In the genomic region with DNA sequence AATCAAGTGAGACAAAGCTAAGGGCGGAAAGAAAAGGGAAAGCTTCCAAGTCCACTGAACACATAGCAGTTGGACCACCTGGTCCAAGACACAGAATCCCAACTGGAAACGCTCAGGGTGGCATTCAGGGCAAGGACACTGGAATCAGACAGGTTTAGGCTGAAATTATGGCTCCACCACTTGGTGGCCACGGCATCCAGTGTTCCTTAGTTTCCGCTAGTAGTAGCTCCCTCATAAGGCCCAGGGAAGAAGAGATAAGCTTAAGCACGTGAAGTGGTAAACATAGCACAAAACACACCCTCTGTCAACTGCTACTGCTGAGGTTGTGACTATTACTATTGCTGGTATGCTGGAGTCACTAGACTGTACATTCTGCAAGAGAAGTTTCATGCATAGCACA, we compare ENCODE assay signal across 17 cellular contexts.
A peak's percentile ranks its signal among the peaks of the same experiment; 100 is the strongest.
DNase-seq lines count a peak whose midpoint lies in the region; ATAC-seq and TF ChIP-seq lines count a peak whose summit lies in the region.
"Had no signal": no experiment of that assay in that cellular context is flagged by ENCODE, and none has a peak within 500 bp of the region (broad histone marks: within the 10 kb centered on the region; RNA-seq: fewer than 3 reads in every experiment).

No MANE protein-coding gene starts in this region.

- no peak overlapping the region for H4K8ac ChIP-seq in mesenchymal stem cell (ENCODE audit: low read length)

- H3K23ac ChIP-seq in mesenchymal stem cell (ENCODE audit: low read length in 2 of 2): no peak overlapping the region

- H3K9me3 ChIP-seq in HCT116 (ENCODE audit: control insufficient read depth in 1 of 2, insufficient read depth in 1 of 2, low read depth in 1 of 2, low read length in 2 of 2): no peaks in the 10 kb centered on the region
- H3K9me3 ChIP-seq in mesenchymal stem cell (ENCODE audit: control insufficient read depth, low read length): no peaks in the 10 kb centered on the region
- H3K9me3 ChIP-seq: BE2C had no signal

- 89% methylated on average over 5 of the region's 5 CpGs for WGBS in mesenchymal stem cell

- no peak for TF ChIP-seq POLR2A in HCT116 (IDR thresholded peaks at IDR 0.05; ENCODE audit: borderline replicate concordance, extremely low read depth, insufficient read depth, insufficient read length)

- no peaks in the 10 kb centered on the region for H4K20me1 ChIP-seq in HCT116 (ENCODE audit: insufficient read depth)

- POLR2A ChIA-PET in HCT116 (lab: Charles Lee): no interaction called here

- no peak overlapping the region for H2BK5ac ChIP-seq in mesenchymal stem cell (ENCODE audit: low read depth, low read length, poor library complexity, severe bottlenecking)

- no peak for DNase-seq in HCT116 (ENCODE audit: low read depth, low spot score)
- peak; percentile 19 for DNase-seq in NCI-H69 (lab: John Stamatoyannopoulos, UW)
- DNase-seq in cerebellar cortex (ENCODE audit: low spot score): peak; percentile 26
- DNase-seq in mesenchymal stem cell: no peak
- DNase-seq in superior temporal gyrus (ENCODE audit: extremely low spot score): no peak
- DNase-seq in stimulated activated CD4-positive, alpha-beta T cell treated with anti-CD3 and anti-CD28 coated beads, Interleukin-2, amount 100 ng/mL, for 24 hours: no peak
- DNase-seq: BE2C; CD8-positive, alpha-beta T cell; DND-41; GDM1; HCEC 1CT; KBM-7; NCI-H1092; NCI-H345; Right ventricle myocardium superior had no signal

- H3K14ac ChIP-seq in mesenchymal stem cell (ENCODE audit: low read length in 2 of 2): no peak overlapping the region

- peak; percentile 35; the same call in 1 of the 2 replicates for TF ChIP-seq RAD21 in HCT116 (IDR thresholded peaks at IDR 0.05; ENCODE audit: low read depth)

- H2BK120ac ChIP-seq in mesenchymal stem cell (ENCODE audit: low read depth, low read length): no peak overlapping the region

- CTCF ChIA-PET in HCT116 (lab: Charles Lee): interaction anchor here (0.7 to 1.2 kb wide), 3 partner anchors 13 to 574 kb away, joined by 3 to 9 read pairs (median 4); no protein-coding TSS in a partner anchor

- no TSS peak for BruUV-seq in HCT116 (replicated peaks; lab: Mats Ljungman, UMichigan)

- H3K4me1 ChIP-seq in HCT116 (ENCODE audit: control insufficient read depth in 1 of 2, insufficient read depth in 2 of 2, low read length in 2 of 2): peaks cover 0 to 9% of the 10 kb centered on the region in 2 experiments; a peak in 2 of 4 replicates
- peaks cover 1% of the 10 kb centered on the region for H3K4me1 ChIP-seq in mesenchymal stem cell (ENCODE audit: control insufficient read depth, insufficient read depth, low read depth, low read length)
- H3K4me1 ChIP-seq: BE2C had no signal

- H3K27ac ChIP-seq in HCT116 (ENCODE audit: low read depth, low read length) (no peak overlapping the region), mesenchymal stem cell (ENCODE audit: low read length, poor library complexity, severe bottlenecking) (no peak overlapping the region)

- H3K27me3 ChIP-seq in HCT116 (ENCODE audit: insufficient read depth, low read length) (no peaks in the 10 kb centered on the region), mesenchymal stem cell (ENCODE audit: control insufficient read depth in 1 of 2, insufficient read depth in 1 of 2, low read length in 2 of 2) (no peaks in the 10 kb centered on the region)
- H3K27me3 ChIP-seq: BE2C had no signal

- no peak overlapping the region for H2AFZ ChIP-seq in HCT116 (ENCODE audit: low read depth, low read length, poor library complexity, severe bottlenecking)
- H2AFZ ChIP-seq in mesenchymal stem cell (ENCODE audit: low read depth, low read length): no peak overlapping the region

- H3K9ac ChIP-seq in HCT116 (ENCODE audit: low read length) (no peak overlapping the region), mesenchymal stem cell (ENCODE audit: low read length) (no peak overlapping the region)

- H4K91ac ChIP-seq in mesenchymal stem cell (ENCODE audit: low read length): no peak overlapping the region

- no peak overlapping the region for H3K4me2 ChIP-seq in HCT116 (ENCODE audit: low read length)
- no peak overlapping the region for H3K4me2 ChIP-seq in mesenchymal stem cell (ENCODE audit: low read length, poor library complexity, severe bottlenecking)

- intact Hi-C loops in HCT116 (cut with micrococcal nuclease): no loop called here

- ATAC-seq in HCT116 (peak; percentile 75), GM21447 (IDR thresholded peaks at IDR 0.05; ENCODE audit: unreplicated experiment) (no peak), GM21390 (IDR thresholded peaks at IDR 0.05; ENCODE audit: unreplicated experiment) (no peak)
- ATAC-seq: CD8-positive, alpha-beta T cell had no signal

- H3K4me3 ChIP-seq in HCT116 (replicated peaks in 1 of 2; ENCODE audit: low read depth in 1 of 2, low read length in 2 of 2) (no peak overlapping the region), mesenchymal stem cell (ENCODE audit: insufficient read depth in 1 of 2, low read depth in 1 of 2, low read length in 2 of 2) (no peak overlapping the region)

- H3K9me2 ChIP-seq in HCT116 (ENCODE audit: insufficient read depth): no peaks in the 10 kb centered on the region

- no peaks in the 10 kb centered on the region for H3K36me3 ChIP-seq in HCT116 (ENCODE audit: control insufficient read depth in 1 of 2, insufficient read depth in 2 of 2, low read length in 2 of 2)
- peaks cover 6 to 7% of the 10 kb centered on the region in 2 experiments for H3K36me3 ChIP-seq in mesenchymal stem cell (ENCODE audit: control insufficient read depth in 1 of 2, insufficient read depth in 2 of 2, low read depth in 1 of 2, low read length in 2 of 2)
- H3K36me3 ChIP-seq: BE2C had no signal

- peak; percentile 23 to 31 (median 25); a peak in 3 of 6 replicates for TF ChIP-seq CTCF in HCT116 (IDR thresholded peaks at IDR 0.05 in 2 of 3, conservative IDR thresholded peaks at IDR 0.05 in 1 of 3; ENCODE audit: borderline replicate concordance in 1 of 3, insufficient read depth in 1 of 3, low read depth in 2 of 3, low read length in 2 of 3)

- no peak overlapping the region for H2BK15ac ChIP-seq in mesenchymal stem cell (ENCODE audit: low read depth, poor library complexity, severe bottlenecking)

- RAD21 ChIA-PET in HCT116 (lab: Charles Lee; ENCODE audit: low non-redundant PET in 1 of 2, low total read pairs in 2 of 2, uncharacterized antibody in 2 of 2, unreplicated experiment in 2 of 2): interaction anchor here in 1 of 2 experiments (0.7 kb wide), 1 partner anchor 9 kb away, joined by 3 read pairs; no protein-coding TSS in a partner anchor

- H3K79me2 ChIP-seq in HCT116 (ENCODE audit: insufficient read depth, low read length): no peaks in the 10 kb centered on the region

- no peak overlapping the region for H3K4ac ChIP-seq in mesenchymal stem cell (ENCODE audit: low read depth in 1 of 2, low read length in 2 of 2)

- H3K79me1 ChIP-seq in mesenchymal stem cell (replicated peaks; ENCODE audit: low read length, poor library complexity, severe bottlenecking): peaks cover 30% of the 10 kb centered on the region

- peak overlapping the region in 1 of 2 experiments; percentile 42 for H3K18ac ChIP-seq in mesenchymal stem cell (ENCODE audit: low read depth in 1 of 2, low read length in 2 of 2)

- H2AK5ac ChIP-seq in mesenchymal stem cell (ENCODE audit: low read length, severe bottlenecking): no peak overlapping the region

- H2BK12ac ChIP-seq in mesenchymal stem cell (ENCODE audit: low read length in 2 of 2): peak overlapping the region; percentile 0 to 21

TF ChIP-seq in HCT116, 20 proteins besides CTCF, POLR2A, EP300 and RAD21:
- TF ChIP-seq YY1 (IDR thresholded peaks at IDR 0.05; ENCODE audit: extremely low read depth, insufficient replicate concordance, low read depth, low read length) (no peak), ELF1 (IDR thresholded peaks at IDR 0.05; ENCODE audit: borderline replicate concordance, low read depth) (no peak), JUND (IDR thresholded peaks at IDR 0.05) (no peak), POLR2AphosphoS5 (IDR thresholded peaks at IDR 0.05; ENCODE audit: low read depth, low read length) (no peak), EZH2 (IDR thresholded peaks at IDR 0.05) (no peak), SIN3A (IDR thresholded peaks at IDR 0.05; ENCODE audit: low read depth) (no peak), ZNF274 (IDR thresholded peaks at IDR 0.05; ENCODE audit: low read depth, low read length) (no peak), FOSL1 (IDR thresholded peaks at IDR 0.05; ENCODE audit: low read depth) (no peak), TCF7L2 (IDR thresholded peaks at IDR 0.05; ENCODE audit: borderline replicate concordance, extremely low read depth, insufficient read depth, insufficient read length) (no peak), CEBPB (IDR thresholded peaks at IDR 0.05; ENCODE audit: low read depth) (no peak)
- TF ChIP-seq, protein P1, sequence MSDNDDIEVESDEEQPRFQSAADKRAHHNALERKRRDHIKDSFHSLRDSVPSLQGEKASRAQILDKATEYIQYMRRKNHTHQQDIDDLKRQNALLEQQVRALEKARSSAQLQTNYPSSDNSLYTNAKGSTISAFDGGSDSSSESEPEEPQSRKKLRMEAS (IDR thresholded peaks at IDR 0.05): no peak
- TF ChIP-seq, protein P2, sequence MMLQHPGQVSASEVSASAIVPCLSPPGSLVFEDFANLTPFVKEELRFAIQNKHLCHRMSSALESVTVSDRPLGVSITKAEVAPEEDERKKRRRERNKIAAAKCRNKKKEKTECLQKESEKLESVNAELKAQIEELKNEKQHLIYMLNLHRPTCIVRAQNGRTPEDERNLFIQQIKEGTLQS (IDR thresholded peaks at IDR 0.05): no peak
- TF ChIP-seq, protein P3, sequence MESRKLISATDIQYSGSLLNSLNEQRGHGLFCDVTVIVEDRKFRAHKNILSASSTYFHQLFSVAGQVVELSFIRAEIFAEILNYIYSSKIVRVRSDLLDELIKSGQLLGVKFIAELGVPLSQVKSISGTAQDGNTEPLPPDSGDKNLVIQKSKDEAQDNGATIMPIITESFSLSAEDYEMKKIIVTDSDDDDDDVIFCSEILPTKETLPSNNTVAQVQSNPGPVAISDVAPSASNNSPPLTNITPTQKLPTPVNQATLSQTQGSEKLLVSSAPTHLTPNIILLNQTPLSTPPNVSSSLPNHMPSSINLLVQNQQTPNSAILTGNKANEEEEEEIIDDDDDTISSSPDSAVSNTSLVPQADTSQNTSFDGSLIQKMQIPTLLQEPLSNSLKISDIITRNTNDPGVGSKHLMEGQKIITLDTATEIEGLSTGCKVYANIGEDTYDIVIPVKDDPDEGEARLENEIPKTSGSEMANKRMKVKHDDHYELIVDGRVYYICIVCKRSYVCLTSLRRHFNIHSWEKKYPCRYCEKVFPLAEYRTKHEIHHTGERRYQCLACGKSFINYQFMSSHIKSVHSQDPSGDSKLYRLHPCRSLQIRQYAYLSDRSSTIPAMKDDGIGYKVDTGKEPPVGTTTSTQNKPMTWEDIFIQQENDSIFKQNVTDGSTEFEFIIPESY (IDR thresholded peaks at IDR 0.05; ENCODE audit: extremely low read depth, insufficient replicate concordance, low read length): no peak
TF ChIP-seq in HCT116: peak in this region for 0.

Comparison
In these comparisons a context has a peak if more than half of its experiments do, and no peak if none do; other contexts are left out.
1. DNase-seq: peak in NCI-H69 (single experiment) and cerebellar cortex (single experiment); none in HCT116 (single experiment), mesenchymal stem cell (single experiment), superior temporal gyrus (single experiment) and stimulated activated CD4-positive, alpha-beta T cell treated with anti-CD3 and anti-CD28 coated beads, Interleukin-2, amount 100 ng/mL, for 24 hours (0 of 2).